In genomic region chr7:100215895-100216294, GRCh38 we compare ENCODE assay signal across 13 cellular contexts. TPM values are rescaled to one million over a fixed set of nuclear protein-coding genes. Genes with fewer than 3 reads are reported as not detected.
DNase-seq lines count a peak whose midpoint lies in the region; ATAC-seq and TF ChIP-seq lines count a peak whose summit lies in the region.
"Had no signal": no experiment of that assay in that cellular context is flagged by ENCODE, and none has a peak within 500 bp of the region (broad histone marks: within the 10 kb centered on the region; RNA-seq: fewer than 3 reads in every experiment).

No MANE protein-coding gene starts in this region.

- DNase-seq in G401 (ENCODE audit: low spot score): peak; percentile 95
- DNase-seq in NCI-H1694 treated with DMSO at 0.1 percent for 48 hours (lab: John Stamatoyannopoulos, UW): peak; percentile 13
- peak; percentile 33 for DNase-seq in fibroblast of mammary gland (ENCODE audit: low read depth)
- DNase-seq in pons (ENCODE audit: low spot score): peak; percentile 57
- DNase-seq in hippocampal formation (lab: John Stamatoyannopoulos, UW): no peak
- DNase-seq in foreskin keratinocyte: no peak
- DNase-seq: activated CD8-positive, alpha-beta memory T cell treated with anti-CD3 and anti-CD28 coated beads for 24 hours; adrenal gland; NCI-H2081 treated with DMSO at 0.1 percent for 48 hours; PC-3 had no signal

- H3K4me1 ChIP-seq in foreskin keratinocyte: no peaks in the 10 kb centered on the region

- no peak for TF ChIP-seq CTCF in fibroblast of mammary gland (conservative IDR thresholded peaks at IDR 0.05; ENCODE audit: control insufficient read depth, insufficient read depth, low read depth, low read length)
- no peak for TF ChIP-seq CTCF in foreskin keratinocyte (conservative IDR thresholded peaks at IDR 0.05)

- in situ Hi-C loops in G401 (cut with HindIII; ENCODE audit: low sequenced_read_pairs): no loop called here

- H3K27ac ChIP-seq in foreskin keratinocyte: no peak overlapping the region
- H3K27ac ChIP-seq: adrenal gland had no signal

- no peaks in the 10 kb centered on the region for H3K27me3 ChIP-seq in foreskin keratinocyte
- H3K27me3 ChIP-seq: adrenal gland had no signal

- no peak overlapping the region for H3K4me3 ChIP-seq in fibroblast of mammary gland (ENCODE audit: control insufficient read depth, low read depth, low read length)
- H3K4me3 ChIP-seq: adrenal gland had no signal

- ATAC-seq in HG03139 (IDR thresholded peaks at IDR 0.05; ENCODE audit: unreplicated experiment) (no peak), foreskin keratinocyte (no peak)
- ATAC-seq: PC-3, right cardiac atrium had no signal

RNA-seq across cellular contexts. Expression of gene PVRIG, which starts 3.9 kb away (rescaled TPM):
- not detected in 2 replicates for total RNA-seq in G401 (2014; rRNA removed; shearing (Covaris generic))
- total RNA-seq in foreskin keratinocyte: not detected in 2 replicates
- polyA plus RNA-seq in foreskin keratinocyte: not detected in 2 replicates
- total RNA-seq: PC-3, right cardiac atrium, temporal lobe had no signal

RNA-seq across cellular contexts. Expression of gene STAG3, which starts 38.2 kb away (rescaled TPM):
- 0.68 and 3.3 TPM in 2 replicates for total RNA-seq in G401 (2014; rRNA removed; shearing (Covaris generic))
- total RNA-seq in foreskin keratinocyte: 0.32 and 0.34 TPM in 2 replicates
- 0.29 and 0.64 TPM in 2 replicates for polyA plus RNA-seq in foreskin keratinocyte

RNA-seq across cellular contexts. Expression of gene GPC2, which starts 38.7 kb away (rescaled TPM):
- 8.8 and 9.0 TPM in 2 replicates for total RNA-seq in G401 (2014; rRNA removed; shearing (Covaris generic))
- 1.4 TPM in 2 replicates for total RNA-seq in foreskin keratinocyte
- 1.2 and 1.5 TPM in 2 replicates for polyA plus RNA-seq in foreskin keratinocyte

RNA-seq across cellular contexts. Expression of gene GAL3ST4, which starts 47.5 kb away (rescaled TPM):
- 0.81 TPM in 1 of 2 replicates, not detected in the other for total RNA-seq in G401 (2014; rRNA removed; shearing (Covaris generic))
- total RNA-seq in foreskin keratinocyte: 1.6 and 2.2 TPM in 2 replicates
- polyA plus RNA-seq in foreskin keratinocyte: 1.8 and 2.6 TPM in 2 replicates

RNA-seq across cellular contexts. Expression of gene TRAPPC14, which starts 57.4 kb away (rescaled TPM):
- 9.0 and 14.4 TPM in 2 replicates for total RNA-seq in G401 (2014; rRNA removed; shearing (Covaris generic))
- total RNA-seq in foreskin keratinocyte: 14.3 and 15.8 TPM in 2 replicates
- polyA plus RNA-seq in foreskin keratinocyte: 15.7 and 16.2 TPM in 2 replicates

Comparison
In these comparisons a context has a peak if more than half of its experiments do, and no peak if none do; other contexts are left out.
1. DNase-seq: peak in G401 (single experiment), NCI-H1694 treated with DMSO at 0.1 percent for 48 hours (single experiment), fibroblast of mammary gland (single experiment) and pons (single experiment); none in hippocampal formation (0 of 2) and foreskin keratinocyte (0 of 2).